In genomic region chr15:58243083-58243482, GRCh38 we compare ENCODE assay signal across 15 cellular contexts.
DNase-seq lines count a peak whose midpoint lies in the region; ATAC-seq and TF ChIP-seq lines count a peak whose summit lies in the region.
"Had no signal": no experiment of that assay in that cellular context is flagged by ENCODE, and none has a peak within 500 bp of the region (broad histone marks: within the 10 kb centered on the region; RNA-seq: fewer than 3 reads in every experiment).

No MANE protein-coding gene starts in this region.

- no peak overlapping the region for H2AFZ ChIP-seq in SK-N-SH (ENCODE audit: low read depth)

- TF ChIP-seq EP300 in SK-N-SH (IDR thresholded peaks at IDR 0.05; ENCODE audit: borderline replicate concordance in 1 of 2, low read depth in 1 of 2, low read length in 1 of 2) (peak in 1 of 2 experiments; percentile 93; a peak in 2 of 4 replicates), ovary (IDR thresholded peaks at IDR 0.05) (no peak)

- ATAC-seq in GM19455 (IDR thresholded peaks at IDR 0.05; ENCODE audit: unreplicated experiment) (no peak), T-helper 17 cell (no peak)
- ATAC-seq: activated CD4-positive, CD25-positive, alpha-beta regulatory T cell treated with anti-CD3 and anti-CD28 coated beads, Interleukin-2, amount 50 U/mL, for 24 hours; left ventricle myocardium superior; naive thymus-derived CD4-positive, alpha-beta T cell; PC-3 had no signal

- H3K79me2 ChIP-seq in SK-N-SH (ENCODE audit: insufficient read depth), result no peaks in the 10 kb centered on the region

- POLR2A ChIA-PET in SK-N-SH (lab: Yijun Ruan, JAX), result no interaction called here

- intact Hi-C loops in ovary (cut with DNase I), result no loop called here

- H3K9ac ChIP-seq in SK-N-SH, result no peak overlapping the region

- H3K36me3 ChIP-seq in SK-N-SH (replicated peaks in 1 of 2; ENCODE audit: control insufficient read depth in 1 of 2, insufficient read depth in 2 of 2, low read length in 1 of 2) (no peaks in the 10 kb centered on the region), ovary (no peaks in the 10 kb centered on the region)
- H3K36me3 ChIP-seq: thoracic aorta had no signal

- H3K27ac ChIP-seq in SK-N-SH (ENCODE audit: low read depth in 2 of 2, low read length in 1 of 2), result peak overlapping the region in 1 of 2 experiments; percentile 48; a peak in 1 of 4 replicates
- no peak overlapping the region for H3K27ac ChIP-seq in ovary
- H3K27ac ChIP-seq: thoracic aorta had no signal

- no peak overlapping the region for H3K4me2 ChIP-seq in SK-N-SH

- no peak overlapping the region for H3K4me3 Mint-ChIP-seq in T-helper 17 cell
- H3K4me3 Mint-ChIP-seq: activated naive CD4-positive, alpha-beta T cell treated with anti-CD3 and anti-CD28 coated beads, Interleukin-2, amount 10 ng/mL, durations not matched to agents 7 days and 5 days; naive thymus-derived CD4-positive, alpha-beta T cell had no signal

- TF ChIP-seq RAD21 in SK-N-SH (IDR thresholded peaks at IDR 0.05; ENCODE audit: low read length), result no peak

- WGBS in SK-N-SH (ENCODE audit: low lambda C conversion rate), result 37% methylated on average over 7 of the region's 7 CpGs
- 65 to 76% (median 69%) methylated on average over 7 of the region's 7 CpGs for WGBS in ovary, 3 donors

- no peak overlapping the region for H3K4me3 ChIP-seq in SK-N-SH (ENCODE audit: low read depth in 2 of 2, low read length in 1 of 2)
- no peak overlapping the region for H3K4me3 ChIP-seq in ovary
- H3K4me3 ChIP-seq: thoracic aorta had no signal

- no peaks in the 10 kb centered on the region for H3K36me3 Mint-ChIP-seq in T-helper 17 cell (ENCODE audit: low read depth)
- H3K36me3 Mint-ChIP-seq: activated naive CD4-positive, alpha-beta T cell treated with anti-CD3 and anti-CD28 coated beads, Interleukin-2, amount 10 ng/mL, durations not matched to agents 7 days and 5 days; naive thymus-derived CD4-positive, alpha-beta T cell had no signal

- no peaks in the 10 kb centered on the region for H3F3A ChIP-seq in SK-N-SH (replicated peaks; ENCODE audit: insufficient read depth)

- H3K9me3 ChIP-seq in SK-N-SH, result no peaks in the 10 kb centered on the region
- H3K9me3 ChIP-seq in ovary, result no peaks in the 10 kb centered on the region
- no peaks in the 10 kb centered on the region for H3K9me3 ChIP-seq in T-helper 17 cell (ENCODE audit: control insufficient read depth, low read length, poor library complexity, severe bottlenecking)
- H3K9me3 ChIP-seq: thoracic aorta had no signal

- H3K27me3 Mint-ChIP-seq in T-helper 17 cell, result peaks cover 9% of the 10 kb centered on the region
- H3K27me3 Mint-ChIP-seq: naive thymus-derived CD4-positive, alpha-beta T cell had no signal

- no peak for TF ChIP-seq POLR2A in ovary (IDR thresholded peaks at IDR 0.05)

- CTCF ChIA-PET in SK-N-SH (lab: Yijun Ruan, JAX), result interaction anchor here (0.9 to 2.5 kb wide), 2 partner anchors 15 to 60 kb away, joined by 3 to 11 read pairs; no protein-coding TSS in a partner anchor

- H4K20me1 ChIP-seq in SK-N-SH (ENCODE audit: insufficient read depth), result no peaks in the 10 kb centered on the region

- H3K27ac Mint-ChIP-seq in T-helper 17 cell, result no peak overlapping the region
- H3K27ac Mint-ChIP-seq: activated naive CD4-positive, alpha-beta T cell treated with anti-CD3 and anti-CD28 coated beads, Interleukin-2, amount 10 ng/mL, durations not matched to agents 7 days and 5 days; naive thymus-derived CD4-positive, alpha-beta T cell had no signal

- H3K4me1 Mint-ChIP-seq in T-helper 17 cell, result no peaks in the 10 kb centered on the region

- DNase-seq in DMS 273 treated with DMSO at 0.1 percent for 48 hours (lab: John Stamatoyannopoulos, UW), result peak; percentile 32
- peak; percentile 74 for DNase-seq in NCI-H128 (lab: John Stamatoyannopoulos, UW; ENCODE audit: unreplicated experiment)
- peak; percentile 94 for DNase-seq in NCI-H345 (lab: John Stamatoyannopoulos, UW)
- peak; percentile 70 for DNase-seq in SK-N-SH
- DNase-seq in ovary, result no peak
- DNase-seq in T-helper 17 cell, result no peak
- no peak for DNase-seq in Kasumi-1 (lab: John Stamatoyannopoulos, UW)
- DNase-seq: activated CD8-positive, alpha-beta memory T cell treated with anti-CD3 and anti-CD28 coated beads, Interleukin-2, amount 50 U/mL, for 48 hours; activated naive CD4-positive, alpha-beta T cell treated with anti-CD3 and anti-CD28 coated beads, Interleukin-2, amount 10 ng/mL, durations not matched to agents 7 days and 5 days; left ventricle myocardium superior; naive thymus-derived CD4-positive, alpha-beta T cell; PC-3 had no signal

- H3K9me2 ChIP-seq in SK-N-SH, result no peaks in the 10 kb centered on the region

- no peaks in the 10 kb centered on the region for H3K27me3 ChIP-seq in SK-N-SH (ENCODE audit: insufficient read depth)
- H3K27me3 ChIP-seq in ovary, result no peaks in the 10 kb centered on the region

- H3K4me1 ChIP-seq in SK-N-SH (ENCODE audit: control insufficient read depth in 1 of 2, insufficient read depth in 2 of 2, low read depth in 1 of 2, low read length in 1 of 2) (peaks cover 0 to 8% of the 10 kb centered on the region in 2 experiments; a peak in 1 of 4 replicates), ovary (ENCODE audit: insufficient read depth) (no peaks in the 10 kb centered on the region)

- TF ChIP-seq CTCF in SK-N-SH (IDR thresholded peaks at IDR 0.05) (no peak), ovary (IDR thresholded peaks at IDR 0.05) (no peak)

TF ChIP-seq in SK-N-SH, 30 proteins besides CTCF, POLR2A, EP300 and RAD21 (continues in another document):
- TF ChIP-seq GABPA (IDR thresholded peaks at IDR 0.05; ENCODE audit: low read depth) (no peak), ELF1 (IDR thresholded peaks at IDR 0.05) (no peak), FOXM1 (IDR thresholded peaks at IDR 0.05; ENCODE audit: low read depth) (no peak), GATA2 (CRISPR knock-in tag; IDR thresholded peaks at IDR 0.05) (peak; percentile 84), TAF1 (IDR thresholded peaks at IDR 0.05; ENCODE audit: borderline replicate concordance, low read depth, low read length) (no peak), YY1 (IDR thresholded peaks at IDR 0.05; ENCODE audit: low read depth) (no peak), NRF1 (IDR thresholded peaks at IDR 0.05; ENCODE audit: low read depth, low read length) (no peak), RCOR1 (IDR thresholded peaks at IDR 0.05; ENCODE audit: low read length) (peak; percentile 94), CHD2 (IDR thresholded peaks at IDR 0.05; ENCODE audit: low read length, partially characterized antibody) (peak; percentile 65), SMC3 (IDR thresholded peaks at IDR 0.05; ENCODE audit: low read depth, low read length) (no peak), JUND (IDR thresholded peaks at IDR 0.05) (no peak), IRF3 (IDR thresholded peaks at IDR 0.05; ENCODE audit: low read depth, low read length) (no peak), NFIC (IDR thresholded peaks at IDR 0.05; ENCODE audit: borderline replicate concordance) (no peak), RFX5 (IDR thresholded peaks at IDR 0.05; ENCODE audit: low read length) (no peak), SIN3A (IDR thresholded peaks at IDR 0.05; ENCODE audit: borderline replicate concordance, low read depth, low read length) (no peak), FOXJ3 (CRISPR knock-in tag; IDR thresholded peaks at IDR 0.05) (peak; percentile 79; the same call in 1 of the 2 replicates), EZH2phosphoT487 (IDR thresholded peaks at IDR 0.05; ENCODE audit: borderline replicate concordance, low read depth) (no peak), MEF2A (IDR thresholded peaks at IDR 0.05; ENCODE audit: borderline replicate concordance, low read depth) (no peak), REST (IDR thresholded peaks at IDR 0.05; ENCODE audit: low read depth, low read length) (no peak)
- TF ChIP-seq, protein P1, sequence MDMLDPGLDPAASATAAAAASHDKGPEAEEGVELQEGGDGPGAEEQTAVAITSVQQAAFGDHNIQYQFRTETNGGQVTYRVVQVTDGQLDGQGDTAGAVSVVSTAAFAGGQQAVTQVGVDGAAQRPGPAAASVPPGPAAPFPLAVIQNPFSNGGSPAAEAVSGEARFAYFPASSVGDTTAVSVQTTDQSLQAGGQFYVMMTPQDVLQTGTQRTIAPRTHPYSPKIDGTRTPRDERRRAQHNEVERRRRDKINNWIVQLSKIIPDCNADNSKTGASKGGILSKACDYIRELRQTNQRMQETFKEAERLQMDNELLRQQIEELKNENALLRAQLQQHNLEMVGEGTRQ (IDR thresholded peaks at IDR 0.05; ENCODE audit: borderline replicate concordance, low read depth, low read length), result no peak

Comparison
In these comparisons a context has a peak if more than half of its experiments do, and no peak if none do; other contexts are left out.
1. DNase-seq: peak in DMS 273 treated with DMSO at 0.1 percent for 48 hours (single experiment), NCI-H128 (single experiment), NCI-H345 (single experiment) and SK-N-SH (single experiment); none in ovary (0 of 5), T-helper 17 cell (0 of 3) and Kasumi-1 (0 of 2).